In the genomic region with DNA sequence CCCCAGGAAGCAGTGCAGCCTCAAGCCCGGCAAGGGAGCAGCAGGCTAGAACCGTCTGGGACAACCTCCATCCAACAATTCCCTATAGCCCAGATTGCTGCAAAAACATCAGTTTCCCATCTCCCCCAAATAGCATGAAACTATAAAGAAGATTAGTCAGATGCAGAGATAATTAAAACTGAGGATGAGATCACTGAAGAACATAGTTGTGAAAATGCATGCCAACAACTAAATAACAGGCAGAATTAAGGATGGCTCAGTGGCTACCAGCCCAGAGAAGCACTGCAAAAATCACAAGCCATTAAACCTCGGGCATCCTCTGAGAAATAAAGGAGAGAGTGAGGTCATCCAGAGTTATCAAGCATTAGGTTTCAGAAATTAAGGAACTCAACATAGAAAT, we compare ENCODE assay signal across 1 cellular context.
TF ChIP-seq lines count a peak whose summit lies in the region.

No MANE protein-coding gene starts in this region.

TF ChIP-seq in IMR-90, 13 proteins besides CTCF, POLR2A, EP300 and RAD21:
- TF ChIP-seq MAZ (IDR thresholded peaks at IDR 0.05; ENCODE audit: borderline replicate concordance, low read depth, low read length) (no peak), CEBPB (IDR thresholded peaks at IDR 0.05; ENCODE audit: low read depth, low read length) (no peak), RCOR1 (IDR thresholded peaks at IDR 0.05; ENCODE audit: insufficient replicate concordance, low read length) (no peak), MAFK (IDR thresholded peaks at IDR 0.05; ENCODE audit: low read depth, low read length) (no peak), NFE2L2 (IDR thresholded peaks at IDR 0.05; ENCODE audit: low read depth, low read length) (no peak), CHD1 (IDR thresholded peaks at IDR 0.05; ENCODE audit: low read depth, low read length) (no peak)
- TF ChIP-seq, protein P1, sequence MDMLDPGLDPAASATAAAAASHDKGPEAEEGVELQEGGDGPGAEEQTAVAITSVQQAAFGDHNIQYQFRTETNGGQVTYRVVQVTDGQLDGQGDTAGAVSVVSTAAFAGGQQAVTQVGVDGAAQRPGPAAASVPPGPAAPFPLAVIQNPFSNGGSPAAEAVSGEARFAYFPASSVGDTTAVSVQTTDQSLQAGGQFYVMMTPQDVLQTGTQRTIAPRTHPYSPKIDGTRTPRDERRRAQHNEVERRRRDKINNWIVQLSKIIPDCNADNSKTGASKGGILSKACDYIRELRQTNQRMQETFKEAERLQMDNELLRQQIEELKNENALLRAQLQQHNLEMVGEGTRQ (IDR thresholded peaks at IDR 0.05; ENCODE audit: low read depth, low read length) = no peak
